In the genomic region with DNA sequence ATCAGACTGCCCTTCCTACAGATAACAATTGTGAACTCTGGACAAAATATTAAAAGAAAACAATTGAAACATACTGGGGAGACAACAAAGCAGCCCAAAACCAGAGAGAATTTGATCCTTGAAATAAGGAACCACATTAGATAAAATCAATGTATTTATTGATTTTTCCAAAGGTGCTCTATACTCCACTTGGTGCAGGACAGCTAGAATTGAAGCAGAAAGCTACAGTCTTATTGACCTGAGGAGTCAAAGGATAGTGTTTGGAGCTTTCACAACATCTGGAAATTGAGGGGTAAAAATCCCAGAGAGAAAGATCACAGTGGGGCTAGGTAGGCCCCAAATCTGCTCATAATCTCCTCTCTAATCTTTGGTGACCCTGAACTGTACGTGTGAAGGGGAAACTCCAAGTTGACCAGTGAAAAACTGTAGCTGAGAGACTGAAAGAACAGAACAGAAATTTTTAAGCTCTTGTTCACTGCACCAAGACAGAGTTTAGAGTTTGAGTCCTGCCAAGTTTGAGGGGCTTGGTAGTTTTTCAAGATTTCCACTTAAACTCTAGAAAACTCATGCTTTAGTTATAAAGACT, we compare ENCODE assay signal across 1 cellular context.
TF ChIP-seq lines count a peak whose summit lies in the region.

No MANE protein-coding gene starts in this region.

TF ChIP-seq in IMR-90, 13 proteins besides CTCF, POLR2A, EP300 and RAD21:
- TF ChIP-seq SMC3 (IDR thresholded peaks at IDR 0.05; ENCODE audit: low read depth, low read length), result no peak
- no peak for TF ChIP-seq MAFK (IDR thresholded peaks at IDR 0.05; ENCODE audit: low read depth, low read length)
- TF ChIP-seq, protein P1, sequence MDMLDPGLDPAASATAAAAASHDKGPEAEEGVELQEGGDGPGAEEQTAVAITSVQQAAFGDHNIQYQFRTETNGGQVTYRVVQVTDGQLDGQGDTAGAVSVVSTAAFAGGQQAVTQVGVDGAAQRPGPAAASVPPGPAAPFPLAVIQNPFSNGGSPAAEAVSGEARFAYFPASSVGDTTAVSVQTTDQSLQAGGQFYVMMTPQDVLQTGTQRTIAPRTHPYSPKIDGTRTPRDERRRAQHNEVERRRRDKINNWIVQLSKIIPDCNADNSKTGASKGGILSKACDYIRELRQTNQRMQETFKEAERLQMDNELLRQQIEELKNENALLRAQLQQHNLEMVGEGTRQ (IDR thresholded peaks at IDR 0.05; ENCODE audit: low read depth, low read length), result no peak
- TF ChIP-seq CHD1 (IDR thresholded peaks at IDR 0.05; ENCODE audit: low read depth, low read length), result no peak
- TF ChIP-seq, protein P2, sequence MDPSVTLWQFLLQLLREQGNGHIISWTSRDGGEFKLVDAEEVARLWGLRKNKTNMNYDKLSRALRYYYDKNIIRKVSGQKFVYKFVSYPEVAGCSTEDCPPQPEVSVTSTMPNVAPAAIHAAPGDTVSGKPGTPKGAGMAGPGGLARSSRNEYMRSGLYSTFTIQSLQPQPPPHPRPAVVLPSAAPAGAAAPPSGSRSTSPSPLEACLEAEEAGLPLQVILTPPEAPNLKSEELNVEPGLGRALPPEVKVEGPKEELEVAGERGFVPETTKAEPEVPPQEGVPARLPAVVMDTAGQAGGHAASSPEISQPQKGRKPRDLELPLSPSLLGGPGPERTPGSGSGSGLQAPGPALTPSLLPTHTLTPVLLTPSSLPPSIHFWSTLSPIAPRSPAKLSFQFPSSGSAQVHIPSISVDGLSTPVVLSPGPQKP (IDR thresholded peaks at IDR 0.05; ENCODE audit: borderline replicate concordance, low read depth, low read length), result no peak
- TF ChIP-seq MXI1 (IDR thresholded peaks at IDR 0.05; ENCODE audit: borderline replicate concordance, low read depth, low read length), result no peak
- no peak for TF ChIP-seq RCOR1 (IDR thresholded peaks at IDR 0.05; ENCODE audit: insufficient replicate concordance, low read length)
- no peak for TF ChIP-seq MAZ (IDR thresholded peaks at IDR 0.05; ENCODE audit: borderline replicate concordance, low read depth, low read length)
- no peak for TF ChIP-seq CEBPB (IDR thresholded peaks at IDR 0.05; ENCODE audit: low read depth, low read length)
- TF ChIP-seq FOS (IDR thresholded peaks at IDR 0.05; ENCODE audit: low read depth, low read length), result no peak
- TF ChIP-seq BHLHE40 (IDR thresholded peaks at IDR 0.05; ENCODE audit: low read depth, low read length), result no peak
- TF ChIP-seq NFE2L2 (IDR thresholded peaks at IDR 0.05; ENCODE audit: low read depth, low read length), result no peak
- TF ChIP-seq RFX5 (IDR thresholded peaks at IDR 0.05; ENCODE audit: low read depth, low read length), result no peak
